16 cellular contexts compared by ENCODE assay signal in genomic region chr14:51716610-51717009, GRCh38.
DNase-seq lines count a peak whose midpoint lies in the region; ATAC-seq and TF ChIP-seq lines count a peak whose summit lies in the region.
"Had no signal": no experiment of that assay in that cellular context is flagged by ENCODE, and none has a peak within 500 bp of the region (broad histone marks: within the 10 kb centered on the region; RNA-seq: fewer than 3 reads in every experiment).

No MANE protein-coding gene starts in this region.

- no peaks in the 10 kb centered on the region for H3K9me3 Mint-ChIP-seq in activated T-cell treated with anti-CD3 and anti-CD28 coated beads, Interleukin-2, amount 50 U/mL, for 72 hours
- H3K9me3 Mint-ChIP-seq: neural progenitor cell had no signal

- intact Hi-C loops in gastrocnemius medialis (cut with DNase I; ENCODE audit: low total_unique reads), result loop anchor here (5.0 kb wide), 1 partner anchor 434 kb away; no protein-coding TSS in a partner anchor

- H3K27ac ChIP-seq in gastrocnemius medialis, result peak overlapping the region in 2 of 4 donors; percentile 18 to 57
- H3K27ac ChIP-seq: coronary artery, lower lobe of right lung, neural progenitor cell had no signal

- H3K36me3 Mint-ChIP-seq in activated T-cell treated with anti-CD3 and anti-CD28 coated beads, Interleukin-2, amount 50 U/mL, for 72 hours (ENCODE audit: insufficient read depth in 2 of 2), result peaks cover 0 to under 1% of the 10 kb centered on the region in 2 donors

- no peaks in the 10 kb centered on the region for H3K4me1 Mint-ChIP-seq in activated T-cell treated with anti-CD3 and anti-CD28 coated beads, Interleukin-2, amount 50 U/mL, for 72 hours (ENCODE audit: low read depth)
- H3K4me1 Mint-ChIP-seq: T-helper 17 cell had no signal

- peak in 2 of 3 experiments; percentile 19 to 21 for DNase-seq in NCI-H1417 (lab: John Stamatoyannopoulos, UW)
- no peak for DNase-seq in NCI-H1417 treated with DMSO at 0.1 percent for 48 hours (lab: John Stamatoyannopoulos, UW)
- peak; percentile 0 for DNase-seq in OCI-M1 (lab: John Stamatoyannopoulos, UW)
- peak; percentile 34 for DNase-seq in fibroblast of mammary gland (ENCODE audit: low read depth)
- DNase-seq in gastrocnemius medialis, result no peak
- no peak for DNase-seq in activated T-cell treated with anti-CD3 and anti-CD28 coated beads, Interleukin-2, amount 50 U/mL, for 72 hours
- DNase-seq in LoVo (ENCODE audit: low spot score), result no peak
- DNase-seq: activated T-cell treated with anti-CD3 and anti-CD28 coated beads, Interleukin-2, amount 50 U/mL, for 1 hour; lower lobe of right lung; NCI-H1048; NCI-H345; small intestine; T-helper 17 cell had no signal

- no peak overlapping the region for H3K27ac Mint-ChIP-seq in activated T-cell treated with anti-CD3 and anti-CD28 coated beads, Interleukin-2, amount 50 U/mL, for 72 hours
- H3K27ac Mint-ChIP-seq: T-helper 17 cell had no signal

- peaks cover 0 to 17% of the 10 kb centered on the region in 2 donors for H3K36me3 ChIP-seq in gastrocnemius medialis
- H3K36me3 ChIP-seq: neural progenitor cell had no signal

- in situ Hi-C loops in gastrocnemius medialis (cut with MboI; ENCODE audit: low sequenced_read_pairs in 4 of 4), result no loop called here

- H3K27me3 ChIP-seq in gastrocnemius medialis, result no peaks in the 10 kb centered on the region
- H3K27me3 ChIP-seq: neural progenitor cell had no signal

- peak; percentile 92 to 94 for ATAC-seq in gastrocnemius medialis
- ATAC-seq in activated T-cell treated with anti-CD3 and anti-CD28 coated beads, Interleukin-2, amount 50 U/mL, for 72 hours (replicated peaks in 1 of 2), result no peak
- ATAC-seq in HG02970 (IDR thresholded peaks at IDR 0.05; ENCODE audit: low FRiP score, unreplicated experiment), result no peak
- ATAC-seq: lower lobe of right lung, T-helper 17 cell had no signal

- TF ChIP-seq CTCF in fibroblast of mammary gland (conservative IDR thresholded peaks at IDR 0.05; ENCODE audit: control insufficient read depth, insufficient read depth, low read depth, low read length) (no peak), gastrocnemius medialis (IDR thresholded peaks at IDR 0.05 in 4 of 5, conservative IDR thresholded peaks at IDR 0.05 in 1 of 5) (no peak)

- peaks cover 0 to 18% of the 10 kb centered on the region in 2 donors for H3K4me1 ChIP-seq in gastrocnemius medialis
- H3K4me1 ChIP-seq: lower lobe of right lung had no signal

- H3K4me3 ChIP-seq in fibroblast of mammary gland (ENCODE audit: control insufficient read depth, low read depth, low read length) (no peak overlapping the region), gastrocnemius medialis (no peak overlapping the region)
- H3K4me3 ChIP-seq: coronary artery, lower lobe of right lung, neural progenitor cell had no signal

- H3K9me3 ChIP-seq in gastrocnemius medialis, result no peaks in the 10 kb centered on the region
- H3K9me3 ChIP-seq: lower lobe of right lung had no signal

- no peak overlapping the region for H3K4me3 Mint-ChIP-seq in activated T-cell treated with anti-CD3 and anti-CD28 coated beads, Interleukin-2, amount 50 U/mL, for 72 hours
- H3K4me3 Mint-ChIP-seq: T-helper 17 cell had no signal

- no peaks in the 10 kb centered on the region for H3K27me3 Mint-ChIP-seq in activated T-cell treated with anti-CD3 and anti-CD28 coated beads, Interleukin-2, amount 50 U/mL, for 72 hours (ENCODE audit: low read depth)

- no peak for TF ChIP-seq POLR2A in gastrocnemius medialis (IDR thresholded peaks at IDR 0.05)

Comparison
In these comparisons a context has a peak if more than half of its experiments do, and no peak if none do; other contexts are left out.
1. DNase-seq: peak in NCI-H1417 (2 of 3), OCI-M1 (single experiment) and fibroblast of mammary gland (single experiment); none in NCI-H1417 treated with DMSO at 0.1 percent for 48 hours (single experiment), gastrocnemius medialis (0 of 2), activated T-cell treated with anti-CD3 and anti-CD28 coated beads, Interleukin-2, amount 50 U/mL, for 72 hours (0 of 2) and LoVo (single experiment).
2. ATAC-seq: peak in gastrocnemius medialis (2 of 2); none in activated T-cell treated with anti-CD3 and anti-CD28 coated beads, Interleukin-2, amount 50 U/mL, for 72 hours (0 of 2) and HG02970 (single experiment).